ENCODE assay signal across 1 cellular context in genomic region chr14:100604709-100605108, GRCh38.
TF ChIP-seq lines count a peak whose summit lies in the region.

No MANE protein-coding gene starts in this region.

TF ChIP-seq in HepG2, 621 proteins besides CTCF, POLR2A, EP300 and RAD21 (continued from another document):
- TF ChIP-seq FUBP1 (CRISPR knock-in tag; IDR thresholded peaks at IDR 0.05; ENCODE audit: borderline replicate concordance) (no peak), ZNF883 (CRISPR knock-in tag; IDR thresholded peaks at IDR 0.05; ENCODE audit: not compliant biosample characterization) (no peak), IKZF1 (IDR thresholded peaks at IDR 0.05) (no peak), ZBTB21 (CRISPR knock-in tag; IDR thresholded peaks at IDR 0.05) (no peak), PHB2 (IDR thresholded peaks at IDR 0.05; ENCODE audit: partially characterized antibody) (no peak), MXD3 (CRISPR knock-in tag; IDR thresholded peaks at IDR 0.05) (no peak)
